ENCODE assay signal across 12 cellular contexts in genomic region chr4:67684839-67685531, GRCh38. TPM values are rescaled to one million over a fixed set of nuclear protein-coding genes. Genes with fewer than 3 reads are reported as not detected.
A peak's percentile ranks its signal among the peaks of the same experiment; 100 is the strongest.
DNase-seq lines count a peak whose midpoint lies in the region; ATAC-seq and TF ChIP-seq lines count a peak whose summit lies in the region.
"Had no signal": no experiment of that assay in that cellular context is flagged by ENCODE, and none has a peak within 500 bp of the region (broad histone marks: within the 10 kb centered on the region; RNA-seq: fewer than 3 reads in every experiment).

No MANE protein-coding gene starts in this region.

- no peaks in the 10 kb centered on the region for H3K36me3 ChIP-seq in Caco-2 (ENCODE audit: control insufficient read depth, insufficient read depth, low read length)

- H3K9me3 ChIP-seq in Caco-2 = no peaks in the 10 kb centered on the region
- H3K9me3 ChIP-seq: right lobe of liver, SJSA1 had no signal

- ATAC-seq in GM18858 (IDR thresholded peaks at IDR 0.05; ENCODE audit: unreplicated experiment) (peak; percentile 62), HG02642 (IDR thresholded peaks at IDR 0.05; ENCODE audit: poor library complexity, unreplicated experiment) (peak; percentile 45)
- peak; percentile 63 for ATAC-seq in activated CD8-positive, alpha-beta T cell treated with anti-CD3 and anti-CD28 coated beads, Interleukin-2, amount 10 ng/mL, durations not matched to agents 7 days and 5 days
- ATAC-seq: right lobe of liver had no signal

- intact Hi-C loops in Caco-2 (cut with micrococcal nuclease; ENCODE audit: unreplicated experiment) = no loop called here

- no peaks in the 10 kb centered on the region for H3K27me3 Mint-ChIP-seq in activated CD8-positive, alpha-beta T cell treated with anti-CD3 and anti-CD28 coated beads, Interleukin-2, amount 10 ng/mL, durations not matched to agents 7 days and 5 days (ENCODE audit: low read depth)
- no peaks in the 10 kb centered on the region for H3K27me3 Mint-ChIP-seq in Caco-2 (ENCODE audit: insufficient read depth, unreplicated experiment)
- H3K27me3 Mint-ChIP-seq: central memory CD8-positive, alpha-beta T cell had no signal

- no peak for TF ChIP-seq CTCF in Caco-2 (IDR thresholded peaks at IDR 0.05; ENCODE audit: insufficient read depth in 1 of 2, low read depth in 1 of 2, low read length in 1 of 2, severe bottlenecking in 1 of 2, unreplicated experiment in 1 of 2)

- H3K27ac Mint-ChIP-seq in activated CD8-positive, alpha-beta T cell treated with anti-CD3 and anti-CD28 coated beads, Interleukin-2, amount 10 ng/mL, durations not matched to agents 7 days and 5 days = peak overlapping the region; percentile 56
- H3K27ac Mint-ChIP-seq in Caco-2 (ENCODE audit: unreplicated experiment) = no peak overlapping the region

- H3K27me3 ChIP-seq in Caco-2 (replicated peaks; ENCODE audit: control insufficient read depth, insufficient read depth, low read length) = no peaks in the 10 kb centered on the region
- H3K27me3 ChIP-seq: right lobe of liver, SJSA1 had no signal

- CTCF ChIA-PET in activated CD8-positive, alpha-beta T cell treated with anti-CD3 and anti-CD28 coated beads, Interleukin-2, amount 10 ng/mL, durations not matched to agents 7 days and 5 days (lab: Charles Lee) = no interaction called here
- CTCF ChIA-PET in Caco-2 (lab: Charles Lee) = no interaction called here

- H3K4me1 Mint-ChIP-seq in activated CD8-positive, alpha-beta T cell treated with anti-CD3 and anti-CD28 coated beads, Interleukin-2, amount 10 ng/mL, durations not matched to agents 7 days and 5 days (ENCODE audit: low read depth) = peaks cover 44% of the 10 kb centered on the region
- H3K4me1 Mint-ChIP-seq in Caco-2 (ENCODE audit: low read depth, unreplicated experiment) = peaks cover 11% of the 10 kb centered on the region

- H3K9me3 Mint-ChIP-seq in activated CD8-positive, alpha-beta T cell treated with anti-CD3 and anti-CD28 coated beads, Interleukin-2, amount 10 ng/mL, durations not matched to agents 7 days and 5 days (ENCODE audit: insufficient read depth) = no peaks in the 10 kb centered on the region
- no peaks in the 10 kb centered on the region for H3K9me3 Mint-ChIP-seq in Caco-2 (ENCODE audit: unreplicated experiment)
- H3K9me3 Mint-ChIP-seq: central memory CD8-positive, alpha-beta T cell had no signal

- no peaks in the 10 kb centered on the region for H3K4me1 ChIP-seq in Caco-2
- H3K4me1 ChIP-seq: right lobe of liver had no signal

- H3K4me3 ChIP-seq in Caco-2 (ENCODE audit: low read depth, low read length) = no peak overlapping the region
- H3K4me3 ChIP-seq: right lobe of liver, SJSA1 had no signal

- peak overlapping the region; percentile 11 for H3K4me3 Mint-ChIP-seq in activated CD8-positive, alpha-beta T cell treated with anti-CD3 and anti-CD28 coated beads, Interleukin-2, amount 10 ng/mL, durations not matched to agents 7 days and 5 days
- no peak overlapping the region for H3K4me3 Mint-ChIP-seq in Caco-2 (ENCODE audit: unreplicated experiment)
- H3K4me3 Mint-ChIP-seq: central memory CD8-positive, alpha-beta T cell had no signal

- POLR2A ChIA-PET in activated CD8-positive, alpha-beta T cell treated with anti-CD3 and anti-CD28 coated beads, Interleukin-2, amount 10 ng/mL, durations not matched to agents 7 days and 5 days (lab: Charles Lee) = no interaction called here
- POLR2A ChIA-PET in Caco-2 (lab: Charles Lee) = no interaction called here

- no TSS peak for BruUV-seq in Caco-2 (replicated peaks; lab: Mats Ljungman, UMichigan)

- DNase-seq in activated CD8-positive, alpha-beta T cell treated with anti-CD3 and anti-CD28 coated beads, Interleukin-2, amount 10 ng/mL, durations not matched to agents 7 days and 5 days = no peak
- DNase-seq in kidney tubule cell (ENCODE audit: low spot score) (peak; percentile 66), NCI-H187 (lab: John Stamatoyannopoulos, UW) (no peak), HPDE6-E6E7 (ENCODE audit: extremely low spot score) (no peak), Caco-2 (no peak)
- no peak for DNase-seq in activated CD4-positive, CD25-positive, alpha-beta regulatory T cell (lab: John Stamatoyannopoulos, UW)
- DNase-seq: KG1, right lobe of liver had no signal

- peaks cover 58% of the 10 kb centered on the region for H3K36me3 Mint-ChIP-seq in activated CD8-positive, alpha-beta T cell treated with anti-CD3 and anti-CD28 coated beads, Interleukin-2, amount 10 ng/mL, durations not matched to agents 7 days and 5 days (ENCODE audit: low read depth)
- peaks cover 14% of the 10 kb centered on the region for H3K36me3 Mint-ChIP-seq in Caco-2 (ENCODE audit: insufficient read depth, unreplicated experiment)

RNA-seq across cellular contexts. Expression of gene UBA6, which starts 16.0 kb away (rescaled TPM):
- 10 to 100 TPM; 90.8 to 91.1 TPM for total RNA-seq in activated CD8-positive, alpha-beta T cell treated with anti-CD3 and anti-CD28 coated beads, Interleukin-2, amount 10 ng/mL, durations not matched to agents 7 days and 5 days
- total RNA-seq in Caco-2 (2022) = 74.6 and 77.7 TPM in 2 replicates
